In the genomic region with DNA sequence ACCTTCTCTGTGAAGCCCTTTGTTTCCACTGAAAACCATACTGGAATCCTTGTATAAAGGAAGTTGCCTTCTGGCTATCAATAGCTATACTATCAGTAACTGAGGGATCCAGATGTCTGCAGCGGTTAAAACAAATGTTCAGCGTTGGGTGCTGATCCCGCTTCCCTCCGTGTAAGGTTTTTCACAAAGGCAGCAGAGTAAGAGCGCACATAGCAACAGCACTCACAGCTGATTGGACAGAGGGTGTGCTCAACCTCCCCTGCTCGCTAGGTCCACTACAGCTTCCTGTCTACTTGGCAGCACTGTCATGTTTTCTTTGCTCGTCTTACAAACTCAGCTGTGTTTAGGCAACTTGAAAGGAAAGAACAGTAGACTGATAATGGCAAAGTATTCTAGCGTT, we compare ENCODE assay signal across 1 cellular context.
TF ChIP-seq lines count a peak whose summit lies in the region.

No MANE protein-coding gene starts in this region.

TF ChIP-seq in HepG2, 621 proteins besides CTCF, POLR2A, EP300 and RAD21 (continued from another document and continues in another):
- TF ChIP-seq ATF6 (CRISPR knock-in tag; conservative IDR thresholded peaks at IDR 0.05) (no peak), TCF12 (IDR thresholded peaks at IDR 0.05) (no peak), TCF12 (CRISPR knock-in tag; IDR thresholded peaks at IDR 0.05) (no peak), NFE2 (CRISPR knock-in tag; IDR thresholded peaks at IDR 0.05) (no peak), SNRNP70 (IDR thresholded peaks at IDR 0.05; ENCODE audit: low read depth, low read length) (no peak), ZSCAN29 (CRISPR knock-in tag; conservative IDR thresholded peaks at IDR 0.05) (no peak), ZNF207 (IDR thresholded peaks at IDR 0.05; ENCODE audit: borderline replicate concordance) (no peak), ZNF367 (CRISPR knock-in tag; IDR thresholded peaks at IDR 0.05; ENCODE audit: borderline replicate concordance) (no peak), JUND (CRISPR knock-in tag; IDR thresholded peaks at IDR 0.05) (no peak), RARA (CRISPR knock-in tag; IDR thresholded peaks at IDR 0.05) (no peak), ZBTB1 (CRISPR knock-in tag; IDR thresholded peaks at IDR 0.05; ENCODE audit: borderline replicate concordance) (no peak), AHR (CRISPR knock-in tag; IDR thresholded peaks at IDR 0.05) (no peak), ZNF292 (CRISPR knock-in tag; IDR thresholded peaks at IDR 0.05; ENCODE audit: borderline replicate concordance, low read depth) (peak; percentile 30; the same call in 1 of the 2 replicates), ZFP36L2 (CRISPR knock-in tag; IDR thresholded peaks at IDR 0.05) (no peak), EHMT2 (IDR thresholded peaks at IDR 0.05; ENCODE audit: borderline replicate concordance, low read depth, low read length) (no peak), XRCC5 (optimal IDR thresholded peaks at IDR 0.05; ENCODE audit: low read length) (peak; percentile 42), MAFK (conservative IDR thresholded peaks at IDR 0.05 in 1 of 2, IDR thresholded peaks at IDR 0.05 in 1 of 2; ENCODE audit: low read length in 2 of 2) (no peak), ZNF33A (CRISPR knock-in tag; IDR thresholded peaks at IDR 0.05; ENCODE audit: borderline replicate concordance) (no peak), ZNF180 (CRISPR knock-in tag; IDR thresholded peaks at IDR 0.05; ENCODE audit: borderline replicate concordance, low read depth) (no peak), ZNF17 (CRISPR knock-in tag; IDR thresholded peaks at IDR 0.05) (no peak), JARID2 (CRISPR knock-in tag; IDR thresholded peaks at IDR 0.05; ENCODE audit: insufficient replicate concordance) (no peak), RERE (CRISPR knock-in tag; IDR thresholded peaks at IDR 0.05; ENCODE audit: low read depth) (no peak), ZNF30 (CRISPR knock-in tag; IDR thresholded peaks at IDR 0.05) (no peak), FLYWCH1 (CRISPR knock-in tag; IDR thresholded peaks at IDR 0.05) (no peak), PCBP1 (IDR thresholded peaks at IDR 0.05; ENCODE audit: borderline replicate concordance, low read depth, low read length) (no peak)
- TF ChIP-seq, protein P1, sequence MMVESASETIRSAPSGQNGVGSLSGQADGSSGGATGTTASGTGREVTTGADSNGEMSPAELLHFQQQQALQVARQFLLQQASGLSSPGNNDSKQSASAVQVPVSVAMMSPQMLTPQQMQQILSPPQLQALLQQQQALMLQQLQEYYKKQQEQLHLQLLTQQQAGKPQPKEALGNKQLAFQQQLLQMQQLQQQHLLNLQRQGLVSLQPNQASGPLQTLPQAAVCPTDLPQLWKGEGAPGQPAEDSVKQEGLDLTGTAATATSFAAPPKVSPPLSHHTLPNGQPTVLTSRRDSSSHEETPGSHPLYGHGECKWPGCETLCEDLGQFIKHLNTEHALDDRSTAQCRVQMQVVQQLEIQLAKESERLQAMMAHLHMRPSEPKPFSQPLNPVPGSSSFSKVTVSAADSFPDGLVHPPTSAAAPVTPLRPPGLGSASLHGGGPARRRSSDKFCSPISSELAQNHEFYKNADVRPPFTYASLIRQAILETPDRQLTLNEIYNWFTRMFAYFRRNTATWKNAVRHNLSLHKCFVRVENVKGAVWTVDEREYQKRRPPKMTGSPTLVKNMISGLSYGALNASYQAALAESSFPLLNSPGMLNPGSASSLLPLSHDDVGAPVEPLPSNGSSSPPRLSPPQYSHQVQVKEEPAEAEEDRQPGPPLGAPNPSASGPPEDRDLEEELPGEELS (CRISPR knock-in tag; IDR thresholded peaks at IDR 0.05) = 0 out of 2 replicates have a peak, but pooled peaks have one; percentile 16
- TF ChIP-seq, protein P2, sequence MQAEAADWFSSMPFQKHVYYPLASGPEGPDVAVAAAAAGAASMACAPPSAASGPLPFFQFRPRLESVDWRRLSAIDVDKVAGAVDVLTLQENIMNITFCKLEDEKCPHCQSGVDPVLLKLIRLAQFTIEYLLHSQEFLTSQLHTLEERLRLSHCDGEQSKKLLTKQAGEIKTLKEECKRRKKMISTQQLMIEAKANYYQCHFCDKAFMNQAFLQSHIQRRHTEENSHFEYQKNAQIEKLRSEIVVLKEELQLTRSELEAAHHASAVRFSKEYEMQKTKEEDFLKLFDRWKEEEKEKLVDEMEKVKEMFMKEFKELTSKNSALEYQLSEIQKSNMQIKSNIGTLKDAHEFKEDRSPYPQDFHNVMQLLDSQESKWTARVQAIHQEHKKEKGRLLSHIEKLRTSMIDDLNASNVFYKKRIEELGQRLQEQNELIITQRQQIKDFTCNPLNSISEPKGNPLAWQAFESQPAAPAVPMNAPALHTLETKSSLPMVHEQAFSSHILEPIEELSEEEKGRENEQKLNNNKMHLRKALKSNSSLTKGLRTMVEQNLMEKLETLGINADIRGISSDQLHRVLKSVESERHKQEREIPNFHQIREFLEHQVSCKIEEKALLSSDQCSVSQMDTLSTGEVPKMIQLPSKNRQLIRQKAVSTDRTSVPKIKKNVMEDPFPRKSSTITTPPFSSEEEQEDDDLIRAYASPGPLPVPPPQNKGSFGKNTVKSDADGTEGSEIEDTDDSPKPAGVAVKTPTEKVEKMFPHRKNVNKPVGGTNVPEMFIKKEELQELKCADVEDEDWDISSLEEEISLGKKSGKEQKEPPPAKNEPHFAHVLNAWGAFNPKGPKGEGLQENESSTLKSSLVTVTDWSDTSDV (CRISPR knock-in tag; IDR thresholded peaks at IDR 0.05) = no peak
- TF ChIP-seq, protein P3, sequence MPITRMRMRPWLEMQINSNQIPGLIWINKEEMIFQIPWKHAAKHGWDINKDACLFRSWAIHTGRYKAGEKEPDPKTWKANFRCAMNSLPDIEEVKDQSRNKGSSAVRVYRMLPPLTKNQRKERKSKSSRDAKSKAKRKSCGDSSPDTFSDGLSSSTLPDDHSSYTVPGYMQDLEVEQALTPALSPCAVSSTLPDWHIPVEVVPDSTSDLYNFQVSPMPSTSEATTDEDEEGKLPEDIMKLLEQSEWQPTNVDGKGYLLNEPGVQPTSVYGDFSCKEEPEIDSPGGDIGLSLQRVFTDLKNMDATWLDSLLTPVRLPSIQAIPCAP (CRISPR knock-in tag; IDR thresholded peaks at IDR 0.05; ENCODE audit: low read depth) = no peak
- TF ChIP-seq, protein P4, sequence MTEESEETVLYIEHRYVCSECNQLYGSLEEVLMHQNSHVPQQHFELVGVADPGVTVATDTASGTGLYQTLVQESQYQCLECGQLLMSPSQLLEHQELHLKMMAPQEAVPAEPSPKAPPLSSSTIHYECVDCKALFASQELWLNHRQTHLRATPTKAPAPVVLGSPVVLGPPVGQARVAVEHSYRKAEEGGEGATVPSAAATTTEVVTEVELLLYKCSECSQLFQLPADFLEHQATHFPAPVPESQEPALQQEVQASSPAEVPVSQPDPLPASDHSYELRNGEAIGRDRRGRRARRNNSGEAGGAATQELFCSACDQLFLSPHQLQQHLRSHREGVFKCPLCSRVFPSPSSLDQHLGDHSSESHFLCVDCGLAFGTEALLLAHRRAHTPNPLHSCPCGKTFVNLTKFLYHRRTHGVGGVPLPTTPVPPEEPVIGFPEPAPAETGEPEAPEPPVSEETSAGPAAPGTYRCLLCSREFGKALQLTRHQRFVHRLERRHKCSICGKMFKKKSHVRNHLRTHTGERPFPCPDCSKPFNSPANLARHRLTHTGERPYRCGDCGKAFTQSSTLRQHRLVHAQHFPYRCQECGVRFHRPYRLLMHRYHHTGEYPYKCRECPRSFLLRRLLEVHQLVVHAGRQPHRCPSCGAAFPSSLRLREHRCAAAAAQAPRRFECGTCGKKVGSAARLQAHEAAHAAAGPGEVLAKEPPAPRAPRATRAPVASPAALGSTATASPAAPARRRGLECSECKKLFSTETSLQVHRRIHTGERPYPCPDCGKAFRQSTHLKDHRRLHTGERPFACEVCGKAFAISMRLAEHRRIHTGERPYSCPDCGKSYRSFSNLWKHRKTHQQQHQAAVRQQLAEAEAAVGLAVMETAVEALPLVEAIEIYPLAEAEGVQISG (CRISPR knock-in tag; IDR thresholded peaks at IDR 0.05) = no peak
- TF ChIP-seq, protein P5, sequence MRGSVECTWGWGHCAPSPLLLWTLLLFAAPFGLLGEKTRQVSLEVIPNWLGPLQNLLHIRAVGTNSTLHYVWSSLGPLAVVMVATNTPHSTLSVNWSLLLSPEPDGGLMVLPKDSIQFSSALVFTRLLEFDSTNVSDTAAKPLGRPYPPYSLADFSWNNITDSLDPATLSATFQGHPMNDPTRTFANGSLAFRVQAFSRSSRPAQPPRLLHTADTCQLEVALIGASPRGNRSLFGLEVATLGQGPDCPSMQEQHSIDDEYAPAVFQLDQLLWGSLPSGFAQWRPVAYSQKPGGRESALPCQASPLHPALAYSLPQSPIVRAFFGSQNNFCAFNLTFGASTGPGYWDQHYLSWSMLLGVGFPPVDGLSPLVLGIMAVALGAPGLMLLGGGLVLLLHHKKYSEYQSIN (CRISPR knock-in tag; IDR thresholded peaks at IDR 0.05; ENCODE audit: borderline replicate concordance) = no peak
- TF ChIP-seq, protein P6, sequence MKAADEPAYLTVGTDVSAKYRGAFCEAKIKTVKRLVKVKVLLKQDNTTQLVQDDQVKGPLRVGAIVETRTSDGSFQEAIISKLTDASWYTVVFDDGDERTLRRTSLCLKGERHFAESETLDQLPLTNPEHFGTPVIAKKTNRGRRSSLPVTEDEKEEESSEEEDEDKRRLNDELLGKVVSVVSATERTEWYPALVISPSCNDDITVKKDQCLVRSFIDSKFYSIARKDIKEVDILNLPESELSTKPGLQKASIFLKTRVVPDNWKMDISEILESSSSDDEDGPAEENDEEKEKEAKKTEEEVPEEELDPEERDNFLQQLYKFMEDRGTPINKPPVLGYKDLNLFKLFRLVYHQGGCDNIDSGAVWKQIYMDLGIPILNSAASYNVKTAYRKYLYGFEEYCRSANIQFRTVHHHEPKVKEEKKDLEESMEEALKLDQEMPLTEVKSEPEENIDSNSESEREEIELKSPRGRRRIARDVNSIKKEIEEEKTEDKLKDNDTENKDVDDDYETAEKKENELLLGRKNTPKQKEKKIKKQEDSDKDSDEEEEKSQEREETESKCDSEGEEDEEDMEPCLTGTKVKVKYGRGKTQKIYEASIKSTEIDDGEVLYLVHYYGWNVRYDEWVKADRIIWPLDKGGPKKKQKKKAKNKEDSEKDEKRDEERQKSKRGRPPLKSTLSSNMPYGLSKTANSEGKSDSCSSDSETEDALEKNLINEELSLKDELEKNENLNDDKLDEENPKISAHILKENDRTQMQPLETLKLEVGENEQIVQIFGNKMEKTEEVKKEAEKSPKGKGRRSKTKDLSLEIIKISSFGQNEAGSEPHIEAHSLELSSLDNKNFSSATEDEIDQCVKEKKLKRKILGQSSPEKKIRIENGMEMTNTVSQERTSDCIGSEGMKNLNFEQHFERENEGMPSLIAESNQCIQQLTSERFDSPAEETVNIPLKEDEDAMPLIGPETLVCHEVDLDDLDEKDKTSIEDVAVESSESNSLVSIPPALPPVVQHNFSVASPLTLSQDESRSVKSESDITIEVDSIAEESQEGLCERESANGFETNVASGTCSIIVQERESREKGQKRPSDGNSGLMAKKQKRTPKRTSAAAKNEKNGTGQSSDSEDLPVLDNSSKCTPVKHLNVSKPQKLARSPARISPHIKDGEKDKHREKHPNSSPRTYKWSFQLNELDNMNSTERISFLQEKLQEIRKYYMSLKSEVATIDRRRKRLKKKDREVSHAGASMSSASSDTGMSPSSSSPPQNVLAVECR (CRISPR knock-in tag; IDR thresholded peaks at IDR 0.05; ENCODE audit: borderline replicate concordance) = peak; percentile 46; the same call in 1 of the 2 replicates
